Comparison of ENCODE assay signal across 18 cellular contexts in the genomic region with DNA sequence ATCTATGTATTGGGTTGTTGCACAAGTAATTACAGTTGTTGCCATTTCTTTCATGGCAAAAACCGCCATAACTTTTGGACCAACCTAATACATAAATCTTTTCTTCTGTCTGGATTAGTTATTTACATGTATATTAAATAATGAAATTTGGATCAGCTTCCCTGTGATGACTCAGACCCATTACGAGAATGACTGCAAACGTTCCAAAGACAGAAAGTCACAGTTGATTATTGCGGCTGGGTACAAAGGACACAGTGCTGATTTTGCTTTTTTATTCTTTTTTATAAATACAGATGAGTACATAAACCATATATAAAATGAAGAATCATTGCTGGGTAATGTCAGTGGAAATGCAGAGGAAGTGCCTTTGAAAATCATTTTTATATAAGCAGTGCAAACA.
DNase-seq lines count a peak whose midpoint lies in the region; ATAC-seq and TF ChIP-seq lines count a peak whose summit lies in the region.
"Had no signal": no experiment of that assay in that cellular context is flagged by ENCODE, and none has a peak within 500 bp of the region (broad histone marks: within the 10 kb centered on the region; RNA-seq: fewer than 3 reads in every experiment).

No MANE protein-coding gene starts in this region.

- WGBS in mesenchymal stem cell, result 67% methylated on average over 2 of the region's 4 CpGs

- in situ Hi-C loops in Panc1 (cut with HindIII; ENCODE audit: low pct_unique_long_range_greater_than_20kb, low sequenced_read_pairs), result no loop called here

- no peak overlapping the region for H2BK5ac ChIP-seq in mesenchymal stem cell (ENCODE audit: low read depth, low read length, poor library complexity, severe bottlenecking)

- H3K9me3 ChIP-seq in Panc1 (ENCODE audit: control insufficient read depth, insufficient read depth, low read depth, low read length), result peaks cover 22% of the 10 kb centered on the region
- H3K9me3 ChIP-seq in colonic mucosa, result no peaks in the 10 kb centered on the region
- no peaks in the 10 kb centered on the region for H3K9me3 ChIP-seq in mesenchymal stem cell (ENCODE audit: control insufficient read depth, low read length)

- intact Hi-C loops in Panc1 (cut with micrococcal nuclease; ENCODE audit: unreplicated experiment), result no loop called here
- intact Hi-C loops in colonic mucosa (cut with DNase I), result no loop called here

- H3K4ac ChIP-seq in mesenchymal stem cell (ENCODE audit: low read depth in 1 of 2, low read length in 2 of 2), result no peak overlapping the region

- H4K91ac ChIP-seq in mesenchymal stem cell (ENCODE audit: low read length), result no peak overlapping the region

- H4K8ac ChIP-seq in mesenchymal stem cell (ENCODE audit: low read length), result no peak overlapping the region

- no peak overlapping the region for H3K14ac ChIP-seq in mesenchymal stem cell (ENCODE audit: low read length in 2 of 2)

- ATAC-seq in Panc1, result 0 out of 2 replicates have a peak, but pooled peaks have one; percentile 51
- ATAC-seq in stimulated activated naive CD8-positive, alpha-beta T cell treated with anti-CD3 and anti-CD28 coated beads, Interleukin-15, amount 100 ng/mL, for 72 hours, result no peak
- ATAC-seq: activated CD4-positive, CD25-positive, alpha-beta regulatory T cell treated with anti-CD3 and anti-CD28 coated beads, Interleukin-2, amount 50 U/mL, for 24 hours; naive thymus-derived CD8-positive, alpha-beta T cell had no signal

- CTCF ChIA-PET in Panc1 (lab: Charles Lee), result no interaction called here

- H3K36me3 ChIP-seq in Panc1 (ENCODE audit: control insufficient read depth, insufficient read depth, low read length), result no peaks in the 10 kb centered on the region
- H3K36me3 ChIP-seq in colonic mucosa, result no peaks in the 10 kb centered on the region
- H3K36me3 ChIP-seq in mesenchymal stem cell (ENCODE audit: control insufficient read depth in 1 of 2, insufficient read depth in 2 of 2, low read depth in 1 of 2, low read length in 2 of 2), result no peaks in the 10 kb centered on the region

- no peaks in the 10 kb centered on the region for H3K79me1 ChIP-seq in mesenchymal stem cell (replicated peaks; ENCODE audit: low read length, poor library complexity, severe bottlenecking)

- H3K4me1 ChIP-seq in Panc1 (ENCODE audit: control insufficient read depth, insufficient read depth, low read length), result peaks cover 23% of the 10 kb centered on the region
- H3K4me1 ChIP-seq in colonic mucosa, result no peaks in the 10 kb centered on the region
- H3K4me1 ChIP-seq in mesenchymal stem cell (ENCODE audit: control insufficient read depth, insufficient read depth, low read depth, low read length), result peaks cover 7% of the 10 kb centered on the region

- no peak overlapping the region for H2AK5ac ChIP-seq in mesenchymal stem cell (ENCODE audit: low read length, severe bottlenecking)

- H3K27ac ChIP-seq in Panc1 (ENCODE audit: low read length) (peak overlapping the region; percentile 49), colonic mucosa (no peak overlapping the region), mesenchymal stem cell (ENCODE audit: low read length, poor library complexity, severe bottlenecking) (no peak overlapping the region)

- peaks cover 36% of the 10 kb centered on the region for H3K27me3 Mint-ChIP-seq in stimulated activated naive CD8-positive, alpha-beta T cell treated with anti-CD3 and anti-CD28 coated beads, Interleukin-15, amount 100 ng/mL, for 72 hours

- H3K27ac Mint-ChIP-seq in stimulated activated naive CD8-positive, alpha-beta T cell treated with anti-CD3 and anti-CD28 coated beads, Interleukin-15, amount 100 ng/mL, for 72 hours, result no peak overlapping the region
- H3K27ac Mint-ChIP-seq: T-helper 1 cell treated with Interleukin-12 subunit alpha and Interleukin-12 subunit beta and Interleukin-4 antibody, amounts not matched to agents 30 μg/mL and 1 μg/mL, for 36 hours had no signal

- DNase-seq in AG08396 (ENCODE audit: low spot score) (peak; percentile 69), Panc1 (ENCODE audit: low read depth, low spot score) (no peak), colonic mucosa (peak; percentile 16), mesenchymal stem cell (peak; percentile 30), NCI-H2081 treated with DMSO at 0.1 percent for 48 hours (lab: John Stamatoyannopoulos, UW) (no peak), NCI-H1694 (lab: John Stamatoyannopoulos, UW) (no peak), SW480 (ENCODE audit: low spot score) (no peak)
- no peak for DNase-seq in stimulated activated naive CD8-positive, alpha-beta T cell treated with anti-CD3 and anti-CD28 coated beads, Interleukin-15, amount 100 ng/mL, for 72 hours
- DNase-seq: activated naive CD4-positive, alpha-beta T cell; Calu3; cerebellar nuclear complex; MM.1S; naive thymus-derived CD8-positive, alpha-beta T cell; NCI-H2029 treated with DMSO at 0.1 percent for 48 hours; NCI-H82; RPMI8226 had no signal

- POLR2A ChIA-PET in Panc1 (lab: Charles Lee), result interaction anchor here (0.7 kb wide), 1 partner anchor 49 kb away, joined by 11 read pairs; no protein-coding TSS in a partner anchor

- H3K27me3 ChIP-seq in Panc1 (ENCODE audit: control insufficient read depth, insufficient read depth, low read length) (no peaks in the 10 kb centered on the region), colonic mucosa (no peaks in the 10 kb centered on the region), mesenchymal stem cell (ENCODE audit: control insufficient read depth in 1 of 2, insufficient read depth in 1 of 2, low read length in 2 of 2) (peaks cover 4 to 10% of the 10 kb centered on the region in 2 experiments)

- no peak overlapping the region for H3K18ac ChIP-seq in mesenchymal stem cell (ENCODE audit: low read depth in 1 of 2, low read length in 2 of 2)

- H2BK15ac ChIP-seq in mesenchymal stem cell (ENCODE audit: low read depth, poor library complexity, severe bottlenecking), result no peak overlapping the region

- H2AFZ ChIP-seq in mesenchymal stem cell (ENCODE audit: low read depth, low read length), result no peak overlapping the region

- TF ChIP-seq CTCF in Panc1 (IDR thresholded peaks at IDR 0.05), result no peak
- TF ChIP-seq CTCF in colonic mucosa (IDR thresholded peaks at IDR 0.05), result no peak

- H3K9ac ChIP-seq in colonic mucosa (ENCODE audit: low read depth in 2 of 2, low read length in 2 of 2) (no peak overlapping the region), mesenchymal stem cell (ENCODE audit: low read length) (peak overlapping the region; percentile 39)

- H3K4me3 ChIP-seq in Panc1 (ENCODE audit: low read depth in 2 of 2, low read length in 2 of 2), result no peak overlapping the region
- H3K4me3 ChIP-seq in colonic mucosa, result no peak overlapping the region
- peak overlapping the region in 1 of 2 experiments; percentile 53 for H3K4me3 ChIP-seq in mesenchymal stem cell (ENCODE audit: insufficient read depth in 1 of 2, low read depth in 1 of 2, low read length in 2 of 2)

- no peak overlapping the region for H3K23ac ChIP-seq in mesenchymal stem cell (ENCODE audit: low read length in 2 of 2)

- BruUV-seq in Panc1 (replicated peaks; lab: Mats Ljungman, UMichigan), result no TSS peak

- no peak overlapping the region for H3K4me3 Mint-ChIP-seq in stimulated activated naive CD8-positive, alpha-beta T cell treated with anti-CD3 and anti-CD28 coated beads, Interleukin-15, amount 100 ng/mL, for 72 hours
- H3K4me3 Mint-ChIP-seq: naive thymus-derived CD8-positive, alpha-beta T cell; T-helper 1 cell treated with Interleukin-12 subunit alpha and Interleukin-12 subunit beta and Interleukin-4 antibody, amounts not matched to agents 30 μg/mL and 1 μg/mL, for 36 hours had no signal

- H3K4me2 ChIP-seq in mesenchymal stem cell (ENCODE audit: low read length, poor library complexity, severe bottlenecking), result no peak overlapping the region

- no peaks in the 10 kb centered on the region for H3K4me1 Mint-ChIP-seq in stimulated activated naive CD8-positive, alpha-beta T cell treated with anti-CD3 and anti-CD28 coated beads, Interleukin-15, amount 100 ng/mL, for 72 hours
- H3K4me1 Mint-ChIP-seq: naive thymus-derived CD8-positive, alpha-beta T cell had no signal

- H2BK12ac ChIP-seq in mesenchymal stem cell (ENCODE audit: low read length in 2 of 2), result no peak overlapping the region

- H2BK120ac ChIP-seq in mesenchymal stem cell (ENCODE audit: low read depth, low read length), result no peak overlapping the region

- H3K9me3 Mint-ChIP-seq in stimulated activated naive CD8-positive, alpha-beta T cell treated with anti-CD3 and anti-CD28 coated beads, Interleukin-15, amount 100 ng/mL, for 72 hours, result peaks cover 13 to 14% of the 10 kb centered on the region in 2 donors

Comparison
In these comparisons a context has a peak if more than half of its experiments do, and no peak if none do; other contexts are left out.
1. DNase-seq: peak in AG08396 (single experiment), colonic mucosa (single experiment) and mesenchymal stem cell (single experiment); none in Panc1 (single experiment), NCI-H2081 treated with DMSO at 0.1 percent for 48 hours (single experiment), NCI-H1694 (single experiment), SW480 (single experiment) and stimulated activated naive CD8-positive, alpha-beta T cell treated with anti-CD3 and anti-CD28 coated beads, Interleukin-15, amount 100 ng/mL, for 72 hours (0 of 2).